In genomic region chr19:8461891-8462290, GRCh38 we compare ENCODE assay signal across 24 cellular contexts. TPM values are rescaled to one million over a fixed set of nuclear protein-coding genes. Genes with fewer than 3 reads are reported as not detected.
DNase-seq lines count a peak whose midpoint lies in the region; ATAC-seq, FAIRE-seq and TF ChIP-seq lines count a peak whose summit lies in the region.
"Had no signal": no experiment of that assay in that cellular context is flagged by ENCODE, and none has a peak within 500 bp of the region (broad histone marks: within the 10 kb centered on the region; RNA-seq: fewer than 3 reads in every experiment).

No MANE protein-coding gene starts in this region.

- peaks cover 58% of the 10 kb centered on the region for H4K20me1 ChIP-seq in HepG2 (ENCODE audit: insufficient read depth, low read length)

- H3K36me3 ChIP-seq in left ventricle myocardium inferior (peaks cover 45% of the 10 kb centered on the region), HepG2 (replicated peaks in 1 of 2; ENCODE audit: control insufficient read depth in 1 of 2, insufficient read depth in 2 of 2, low read length in 2 of 2) (peaks cover 32 to 74% of the 10 kb centered on the region in 2 experiments), BE2C (peaks cover 62% of the 10 kb centered on the region)

- H3K9ac ChIP-seq in HepG2 (ENCODE audit: insufficient read depth, low read depth, low read length) = no peak overlapping the region

- FAIRE-seq in HepG2 (lab: Jason Lieb, UNC) = no peak
- FAIRE-seq: GM19239 had no signal

- in situ Hi-C loops in HepG2 (cut with HindIII; ENCODE audit: extremely low pct_ligation_motif_present, low pct_unique_long_range_greater_than_20kb) = no loop called here

- WGBS in right cardiac atrium = 83% methylated on average over 14 of the region's 14 CpGs
- 96% methylated on average over 14 of the region's 14 CpGs for WGBS in HepG2 (ENCODE audit: low lambda C conversion rate)

- H3K4me1 ChIP-seq in left ventricle myocardium inferior (peaks cover 67% of the 10 kb centered on the region), right cardiac atrium (ENCODE audit: control insufficient read depth, insufficient read depth, low read length) (peaks cover 12% of the 10 kb centered on the region), HepG2 (ENCODE audit: insufficient read depth, low read length) (peaks cover 40% of the 10 kb centered on the region), BE2C (peaks cover 5% of the 10 kb centered on the region)

- CTCF ChIA-PET in HepG2 (lab: Yijun Ruan, JAX; ENCODE audit: low intra/inter-chr PET ratio, low total read pairs) = no interaction called here

- no peaks in the 10 kb centered on the region for H3K9me3 Mint-ChIP-seq in nephron progenitor cell
- H3K9me3 Mint-ChIP-seq: H9 had no signal

- TF ChIP-seq RAD21 in HepG2 (CRISPR knock-in tag; IDR thresholded peaks at IDR 0.05) = no peak

- ATAC-seq in right cardiac atrium = no peak
- no peak for ATAC-seq in HepG2
- ATAC-seq: Panc1, Right ventricle myocardium inferior had no signal

- no peak for TF ChIP-seq CTCF in left ventricle myocardium inferior (IDR thresholded peaks at IDR 0.05; ENCODE audit: borderline replicate concordance)
- TF ChIP-seq CTCF in dorsolateral prefrontal cortex (IDR thresholded peaks at IDR 0.05 in 54 of 56, conservative IDR thresholded peaks at IDR 0.05 in 2 of 56; ENCODE audit: low read depth in 1 of 56, partially characterized antibody in 56 of 56) = no peak
- no peak for TF ChIP-seq CTCF in nephron progenitor cell (IDR thresholded peaks at IDR 0.05)
- TF ChIP-seq CTCF in HepG2 (CRISPR knock-in tag; IDR thresholded peaks at IDR 0.05) = no peak
- TF ChIP-seq CTCF in BE2C (IDR thresholded peaks at IDR 0.05; ENCODE audit: low read depth, low read length) = no peak

- TF ChIP-seq POLR2A in HepG2 (IDR thresholded peaks at IDR 0.05; ENCODE audit: insufficient read depth in 1 of 2, low read depth in 2 of 2, low read length in 2 of 2) = no peak

- H2AFZ ChIP-seq in HepG2 (ENCODE audit: low read length) = no peak overlapping the region

- H3K9me3 ChIP-seq in left ventricle myocardium inferior (replicated peaks) = no peaks in the 10 kb centered on the region
- H3K9me3 ChIP-seq in right cardiac atrium (ENCODE audit: control insufficient read depth, low read length) = no peaks in the 10 kb centered on the region
- H3K9me3 ChIP-seq in HepG2 (ENCODE audit: low read length) = no peaks in the 10 kb centered on the region
- H3K9me3 ChIP-seq in BE2C = no peaks in the 10 kb centered on the region
- H3K9me3 ChIP-seq: MG63 had no signal

- H3K4me3 Mint-ChIP-seq in nephron progenitor cell = no peak overlapping the region
- H3K4me3 Mint-ChIP-seq: H9 had no signal

- H3K36me3 Mint-ChIP-seq in nephron progenitor cell (ENCODE audit: low read depth) = peaks cover 72% of the 10 kb centered on the region

- intact Hi-C loops in left ventricle myocardium inferior (cut with micrococcal nuclease) (no loop called here), right cardiac atrium (cut with DNase I) (no loop called here), dorsolateral prefrontal cortex (cut with DNase I) (no loop called here), HepG2 (cut with micrococcal nuclease; ENCODE audit: unreplicated experiment) (no loop called here)

- peak overlapping the region; percentile 61 for H3K27ac Mint-ChIP-seq in nephron progenitor cell

- peaks cover 44% of the 10 kb centered on the region for H3K4me1 Mint-ChIP-seq in nephron progenitor cell

- BruUV-seq in HepG2 (replicated peaks; lab: Mats Ljungman, UMichigan) = no TSS peak

- peak overlapping the region; percentile 60 for H3K27ac ChIP-seq in left ventricle myocardium inferior (replicated peaks)
- no peak overlapping the region for H3K27ac ChIP-seq in right cardiac atrium (ENCODE audit: low read length)
- H3K27ac ChIP-seq in dorsolateral prefrontal cortex = peak overlapping the region in 35 of 59 donors; percentile 0 to 57 (median 29)
- H3K27ac ChIP-seq in substantia nigra (ENCODE audit: low read depth, low read length, poor library complexity, severe bottlenecking) = peak overlapping the region; percentile 28
- no peak overlapping the region for H3K27ac ChIP-seq in HepG2 (ENCODE audit: extremely low read length, insufficient read depth, low read length)
- H3K27ac ChIP-seq: C4-2B had no signal

- DNase-seq in left ventricle myocardium inferior = no peak
- no peak for DNase-seq in right cardiac atrium
- no peak for DNase-seq in dorsolateral prefrontal cortex
- DNase-seq in nephron progenitor cell = no peak
- DNase-seq in substantia nigra (lab: John Stamatoyannopoulos, UW) = no peak
- DNase-seq in HepG2 (ENCODE audit: low spot score) = no peak
- no peak for DNase-seq in BE2C
- no peak for DNase-seq in occipital lobe (lab: John Stamatoyannopoulos, UW)
- DNase-seq: COR-L47, DMS153, H9, IMR-90, Karpas-422, MG63, NCI-H1092, NCI-H146, NCI-H2081, NCI-H2227 treated with DMSO at 0.1 percent for 48 hours, NCI-H524 had no signal

- peaks cover 78% of the 10 kb centered on the region for H3K79me2 ChIP-seq in HepG2 (ENCODE audit: insufficient read depth, low read length)

- POLR2A ChIA-PET in HepG2 (lab: Yijun Ruan, JAX) = no interaction called here

- H3K27me3 Mint-ChIP-seq in nephron progenitor cell (ENCODE audit: low read depth, poor library complexity) = peaks cover 3% of the 10 kb centered on the region

- TF ChIP-seq EP300 in HepG2 (IDR thresholded peaks at IDR 0.05; ENCODE audit: low read depth in 2 of 2, low read length in 2 of 2) = no peak
- TF ChIP-seq EP300 in HepG2 (CRISPR knock-in tag; IDR thresholded peaks at IDR 0.05; ENCODE audit: borderline replicate concordance) = no peak

- no peak overlapping the region for H3K4me3 ChIP-seq in left ventricle myocardium inferior
- no peak overlapping the region for H3K4me3 ChIP-seq in right cardiac atrium (ENCODE audit: low read length)
- H3K4me3 ChIP-seq in dorsolateral prefrontal cortex = peak overlapping the region in 2 of 59 donors; percentile 13 to 20
- H3K4me3 ChIP-seq in HepG2 (replicated peaks in 1 of 3; ENCODE audit: insufficient read depth in 1 of 3, low read depth in 2 of 3, low read length in 3 of 3) = no peak overlapping the region
- H3K4me3 ChIP-seq in BE2C (ENCODE audit: low read depth, low read length) = no peak overlapping the region
- H3K4me3 ChIP-seq: MG63 had no signal

- H3K4me2 ChIP-seq in HepG2 (ENCODE audit: low read depth, low read length) = no peak overlapping the region

- H3K27me3 ChIP-seq in left ventricle myocardium inferior (ENCODE audit: low read depth) (no peaks in the 10 kb centered on the region), right cardiac atrium (ENCODE audit: control insufficient read depth, insufficient read depth) (no peaks in the 10 kb centered on the region), dorsolateral prefrontal cortex (no peaks in the 10 kb centered on the region), HepG2 (ENCODE audit: control insufficient read depth in 1 of 2, insufficient read depth in 2 of 2, low read length in 2 of 2) (no peaks in the 10 kb centered on the region), BE2C (no peaks in the 10 kb centered on the region)
- H3K27me3 ChIP-seq: MG63 had no signal

RNA-seq across cellular contexts. Expression of gene HNRNPM, which starts 17.1 kb away (rescaled TPM):
- total RNA-seq in left ventricle myocardium inferior = 104 TPM
- total RNA-seq in right cardiac atrium = 100 to 1,000 TPM; 106 to 128 (median 120) TPM
- polyA plus RNA-seq in right cardiac atrium = 67.9 TPM
- total RNA-seq in dorsolateral prefrontal cortex = 100 to 1,000 TPM in 119 of 120 experiments, 10 to 100 TPM in 1; 99.2 to 179 (median 128) TPM
- 102 and 144 TPM in 2 replicates for total RNA-seq in HepG2 (2016; rRNA removed; fragmentation: Illumina TruSeq; extraction: Trizol)
- total RNA-seq in HepG2 (2016; cell fraction: cytosol; rRNA removed; fragmentation: Illumina TruSeq; extraction: Trizol; ENCODE audit: low read depth) = 28.1 and 31.3 TPM in 2 replicates
- 105 and 130 TPM in 2 replicates for total RNA-seq in HepG2 (2016; cell fraction: insoluble cytoplasmic fraction; rRNA removed; fragmentation: Illumina TruSeq; extraction: Trizol)
- total RNA-seq in HepG2 (2016; cell fraction: membrane; rRNA removed; fragmentation: Illumina TruSeq; extraction: Trizol) = 29.6 and 34.4 TPM in 2 replicates
- 79.0 and 100 TPM in 2 replicates for total RNA-seq in HepG2 (2016; cell fraction: nucleus; rRNA removed; fragmentation: Illumina TruSeq; extraction: Trizol)
- 53.7 and 56.7 TPM in 2 replicates for polyA plus RNA-seq in HepG2 (2011; rRNA removed)
- 57.0 and 126 TPM in 2 replicates for polyA plus RNA-seq in HepG2 (2011; cell fraction: cytosol; rRNA removed)
- 114 and 125 TPM in 2 replicates for polyA plus RNA-seq in HepG2 (2011; cell fraction: nucleus; rRNA removed)
- 107 and 138 TPM in 2 replicates for polyA plus RNA-seq in HepG2 (2012)
- polyA plus RNA-seq in HepG2 (2016; cell fraction: cytosol; fragmentation: Illumina TruSeq; extraction: Trizol; ENCODE audit: low read depth) = 12.0 and 13.3 TPM in 2 replicates
- 244 and 309 TPM in 2 replicates for polyA plus RNA-seq in HepG2 (2016; cell fraction: insoluble cytoplasmic fraction; fragmentation: Illumina TruSeq; extraction: Trizol; ENCODE audit: low read depth)
- 17.6 and 27.0 TPM in 2 replicates for polyA plus RNA-seq in HepG2 (2016; cell fraction: membrane; fragmentation: Illumina TruSeq; extraction: Trizol; ENCODE audit: low read depth)
- 181 and 202 TPM in 2 replicates for polyA plus RNA-seq in HepG2 (2016; cell fraction: nucleus; fragmentation: Illumina TruSeq; extraction: Trizol; ENCODE audit: insufficient read depth, low read depth)
- polyA minus RNA-seq in HepG2 (2011; rRNA and poly(A)+ RNA removed; ENCODE audit: low replicate concordance) = 64.5 and 120 TPM in 2 replicates
- polyA minus RNA-seq in HepG2 (2011; cell fraction: cytosol; rRNA and poly(A)+ RNA removed) = 53.3 and 60.8 TPM in 2 replicates
- 85.2 and 90.0 TPM in 2 replicates for polyA minus RNA-seq in HepG2 (2011; cell fraction: nucleus; rRNA and poly(A)+ RNA removed)
- 390 TPM for polyA plus RNA-seq in BE2C (2012; ENCODE audit: insufficient read depth, insufficient read length, low read depth)
- total RNA-seq in occipital lobe = 49.9 TPM

RNA-seq across cellular contexts. Expression of gene PRAM1, which starts 40.5 kb away (rescaled TPM):
- 0.36 TPM for total RNA-seq in left ventricle myocardium inferior
- 1 to 10 TPM in 2 of 4 donors, under 1 TPM in 2; 0.31 to 3.1 (median 0.99) TPM for total RNA-seq in right cardiac atrium
- polyA plus RNA-seq in right cardiac atrium = 0.61 TPM
- total RNA-seq in dorsolateral prefrontal cortex = 10 to 100 TPM in 19 of 120 experiments, 1 to 10 TPM in 101; 2.7 to 16.1 (median 6.3) TPM
- not detected in 2 replicates for total RNA-seq in HepG2 (2016; rRNA removed; fragmentation: Illumina TruSeq; extraction: Trizol)
- total RNA-seq in HepG2 (2016; cell fraction: cytosol; rRNA removed; fragmentation: Illumina TruSeq; extraction: Trizol; ENCODE audit: low read depth) = not detected in 2 replicates
- not detected in 2 replicates for total RNA-seq in HepG2 (2016; cell fraction: insoluble cytoplasmic fraction; rRNA removed; fragmentation: Illumina TruSeq; extraction: Trizol)
- not detected in 2 replicates for total RNA-seq in HepG2 (2016; cell fraction: membrane; rRNA removed; fragmentation: Illumina TruSeq; extraction: Trizol)
- not detected in 2 replicates for total RNA-seq in HepG2 (2016; cell fraction: nucleus; rRNA removed; fragmentation: Illumina TruSeq; extraction: Trizol)
- 0.03 TPM in 1 of 2 replicates, not detected in the other for polyA plus RNA-seq in HepG2 (2011; rRNA removed)
- 0.03 TPM in 1 of 2 replicates, not detected in the other for polyA plus RNA-seq in HepG2 (2011; cell fraction: cytosol; rRNA removed)
- 0.33 and 0.35 TPM in 2 replicates for polyA plus RNA-seq in HepG2 (2011; cell fraction: nucleus; rRNA removed)
- polyA plus RNA-seq in HepG2 (2012) = 0.15 TPM in 1 of 2 replicates, not detected in the other
- polyA plus RNA-seq in HepG2 (2016; cell fraction: cytosol; fragmentation: Illumina TruSeq; extraction: Trizol; ENCODE audit: low read depth) = not detected in 2 replicates
- polyA plus RNA-seq in HepG2 (2016; cell fraction: insoluble cytoplasmic fraction; fragmentation: Illumina TruSeq; extraction: Trizol; ENCODE audit: low read depth) = not detected in 2 replicates
- not detected in 2 replicates for polyA plus RNA-seq in HepG2 (2016; cell fraction: membrane; fragmentation: Illumina TruSeq; extraction: Trizol; ENCODE audit: low read depth)
- polyA plus RNA-seq in HepG2 (2016; cell fraction: nucleus; fragmentation: Illumina TruSeq; extraction: Trizol; ENCODE audit: insufficient read depth, low read depth) = not detected in 2 replicates
- not detected in 2 replicates for polyA minus RNA-seq in HepG2 (2011; rRNA and poly(A)+ RNA removed; ENCODE audit: low replicate concordance)
- polyA minus RNA-seq in HepG2 (2011; cell fraction: cytosol; rRNA and poly(A)+ RNA removed) = not detected in 2 replicates
- not detected in 2 replicates for polyA minus RNA-seq in HepG2 (2011; cell fraction: nucleus; rRNA and poly(A)+ RNA removed)
- polyA plus RNA-seq in BE2C (2012; ENCODE audit: insufficient read depth, insufficient read length, low read depth) = not detected
- total RNA-seq in occipital lobe = not detected
- total RNA-seq: HT-29, IMR-90 had no signal

RNA-seq across cellular contexts. Expression of gene MARCHF2, which starts 48.8 kb away (rescaled TPM):
- 109 TPM for total RNA-seq in left ventricle myocardium inferior
- total RNA-seq in right cardiac atrium = 100 to 1,000 TPM in 3 of 4 donors, 10 to 100 TPM in 1; 94.2 to 106 (median 104) TPM
- 107 TPM for polyA plus RNA-seq in right cardiac atrium
- 100 to 1,000 TPM in 17 of 120 experiments, 10 to 100 TPM in 103; 61.3 to 163 (median 86.8) TPM for total RNA-seq in dorsolateral prefrontal cortex
- total RNA-seq in HepG2 (2016; rRNA removed; fragmentation: Illumina TruSeq; extraction: Trizol) = 10.6 and 12.7 TPM in 2 replicates
- total RNA-seq in HepG2 (2016; cell fraction: cytosol; rRNA removed; fragmentation: Illumina TruSeq; extraction: Trizol; ENCODE audit: low read depth) = 59.6 and 64.1 TPM in 2 replicates
- 8.2 and 12.9 TPM in 2 replicates for total RNA-seq in HepG2 (2016; cell fraction: insoluble cytoplasmic fraction; rRNA removed; fragmentation: Illumina TruSeq; extraction: Trizol)
- 65.2 and 66.6 TPM in 2 replicates for total RNA-seq in HepG2 (2016; cell fraction: membrane; rRNA removed; fragmentation: Illumina TruSeq; extraction: Trizol)
- 3.6 and 5.3 TPM in 2 replicates for total RNA-seq in HepG2 (2016; cell fraction: nucleus; rRNA removed; fragmentation: Illumina TruSeq; extraction: Trizol)
- polyA plus RNA-seq in HepG2 (2011; rRNA removed) = 13.0 and 17.0 TPM in 2 replicates
- polyA plus RNA-seq in HepG2 (2011; cell fraction: cytosol; rRNA removed) = 21.1 and 28.3 TPM in 2 replicates
- polyA plus RNA-seq in HepG2 (2011; cell fraction: nucleus; rRNA removed) = 15.0 and 19.7 TPM in 2 replicates
- polyA plus RNA-seq in HepG2 (2012) = 6.7 and 12.0 TPM in 2 replicates
- polyA plus RNA-seq in HepG2 (2016; cell fraction: cytosol; fragmentation: Illumina TruSeq; extraction: Trizol; ENCODE audit: low read depth) = 74.4 and 75.7 TPM in 2 replicates
- polyA plus RNA-seq in HepG2 (2016; cell fraction: insoluble cytoplasmic fraction; fragmentation: Illumina TruSeq; extraction: Trizol; ENCODE audit: low read depth) = 8.3 and 8.9 TPM in 2 replicates
- 56.5 and 63.1 TPM in 2 replicates for polyA plus RNA-seq in HepG2 (2016; cell fraction: membrane; fragmentation: Illumina TruSeq; extraction: Trizol; ENCODE audit: low read depth)
- 8.7 and 13.2 TPM in 2 replicates for polyA plus RNA-seq in HepG2 (2016; cell fraction: nucleus; fragmentation: Illumina TruSeq; extraction: Trizol; ENCODE audit: insufficient read depth, low read depth)
- 5.3 and 38.3 TPM in 2 replicates for polyA minus RNA-seq in HepG2 (2011; rRNA and poly(A)+ RNA removed; ENCODE audit: low replicate concordance)
- 11.2 and 13.2 TPM in 2 replicates for polyA minus RNA-seq in HepG2 (2011; cell fraction: cytosol; rRNA and poly(A)+ RNA removed)
- polyA minus RNA-seq in HepG2 (2011; cell fraction: nucleus; rRNA and poly(A)+ RNA removed) = 2.3 and 8.2 TPM in 2 replicates
- 11.9 TPM for polyA plus RNA-seq in BE2C (2012; ENCODE audit: insufficient read depth, insufficient read length, low read depth)
- total RNA-seq in occipital lobe = 52.3 TPM

RNA-seq across cellular contexts. Expression of gene ZNF414, which starts 52.1 kb away (rescaled TPM):
- total RNA-seq in left ventricle myocardium inferior (17.0 TPM), right cardiac atrium (10 to 100 TPM; 13.4 to 16.4 (median 16.1) TPM), dorsolateral prefrontal cortex (10 to 100 TPM; 19.4 to 51.4 (median 30.1) TPM), HepG2 (2016; rRNA removed; fragmentation: Illumina TruSeq; extraction: Trizol) (1.4 and 2.5 TPM in 2 replicates), occipital lobe (1.6 TPM)
- polyA plus RNA-seq in right cardiac atrium (19.3 TPM), HepG2 (2011; rRNA removed) (2.8 and 4.0 TPM in 2 replicates)
- total RNA-seq in HepG2 (2016; cell fraction: cytosol; rRNA removed; fragmentation: Illumina TruSeq; extraction: Trizol; ENCODE audit: low read depth) = 2.2 and 2.4 TPM in 2 replicates
- 2.7 and 2.8 TPM in 2 replicates for total RNA-seq in HepG2 (2016; cell fraction: insoluble cytoplasmic fraction; rRNA removed; fragmentation: Illumina TruSeq; extraction: Trizol)
- total RNA-seq in HepG2 (2016; cell fraction: membrane; rRNA removed; fragmentation: Illumina TruSeq; extraction: Trizol) = 2.8 and 5.6 TPM in 2 replicates
- 3.3 and 3.4 TPM in 2 replicates for total RNA-seq in HepG2 (2016; cell fraction: nucleus; rRNA removed; fragmentation: Illumina TruSeq; extraction: Trizol)
- 1.9 and 2.9 TPM in 2 replicates for polyA plus RNA-seq in HepG2 (2011; cell fraction: cytosol; rRNA removed)
- polyA plus RNA-seq in HepG2 (2011; cell fraction: nucleus; rRNA removed) = 19.1 and 28.1 TPM in 2 replicates
- 5.5 and 7.5 TPM in 2 replicates for polyA plus RNA-seq in HepG2 (2012)
- polyA plus RNA-seq in HepG2 (2016; cell fraction: cytosol; fragmentation: Illumina TruSeq; extraction: Trizol; ENCODE audit: low read depth) = 8.4 and 9.5 TPM in 2 replicates
- 10.1 and 10.3 TPM in 2 replicates for polyA plus RNA-seq in HepG2 (2016; cell fraction: insoluble cytoplasmic fraction; fragmentation: Illumina TruSeq; extraction: Trizol; ENCODE audit: low read depth)
- 11.5 and 15.0 TPM in 2 replicates for polyA plus RNA-seq in HepG2 (2016; cell fraction: membrane; fragmentation: Illumina TruSeq; extraction: Trizol; ENCODE audit: low read depth)
- 20.2 and 25.1 TPM in 2 replicates for polyA plus RNA-seq in HepG2 (2016; cell fraction: nucleus; fragmentation: Illumina TruSeq; extraction: Trizol; ENCODE audit: insufficient read depth, low read depth)
- 2.0 and 7.2 TPM in 2 replicates for polyA minus RNA-seq in HepG2 (2011; rRNA and poly(A)+ RNA removed; ENCODE audit: low replicate concordance)
- 3.4 and 7.1 TPM in 2 replicates for polyA minus RNA-seq in HepG2 (2011; cell fraction: cytosol; rRNA and poly(A)+ RNA removed)
- polyA minus RNA-seq in HepG2 (2011; cell fraction: nucleus; rRNA and poly(A)+ RNA removed) = 2.6 and 4.6 TPM in 2 replicates
- 46.8 TPM for polyA plus RNA-seq in BE2C (2012; ENCODE audit: insufficient read depth, insufficient read length, low read depth)

Comparison
In these comparisons a context has a peak if more than half of its experiments do, and no peak if none do; other contexts are left out.
1. H3K27ac ChIP-seq: peak in left ventricle myocardium inferior (single experiment), dorsolateral prefrontal cortex (35 of 59) and substantia nigra (single experiment); none in right cardiac atrium (single experiment) and HepG2 (single experiment).